1 cellular context compared by ENCODE assay signal in the genomic region with DNA sequence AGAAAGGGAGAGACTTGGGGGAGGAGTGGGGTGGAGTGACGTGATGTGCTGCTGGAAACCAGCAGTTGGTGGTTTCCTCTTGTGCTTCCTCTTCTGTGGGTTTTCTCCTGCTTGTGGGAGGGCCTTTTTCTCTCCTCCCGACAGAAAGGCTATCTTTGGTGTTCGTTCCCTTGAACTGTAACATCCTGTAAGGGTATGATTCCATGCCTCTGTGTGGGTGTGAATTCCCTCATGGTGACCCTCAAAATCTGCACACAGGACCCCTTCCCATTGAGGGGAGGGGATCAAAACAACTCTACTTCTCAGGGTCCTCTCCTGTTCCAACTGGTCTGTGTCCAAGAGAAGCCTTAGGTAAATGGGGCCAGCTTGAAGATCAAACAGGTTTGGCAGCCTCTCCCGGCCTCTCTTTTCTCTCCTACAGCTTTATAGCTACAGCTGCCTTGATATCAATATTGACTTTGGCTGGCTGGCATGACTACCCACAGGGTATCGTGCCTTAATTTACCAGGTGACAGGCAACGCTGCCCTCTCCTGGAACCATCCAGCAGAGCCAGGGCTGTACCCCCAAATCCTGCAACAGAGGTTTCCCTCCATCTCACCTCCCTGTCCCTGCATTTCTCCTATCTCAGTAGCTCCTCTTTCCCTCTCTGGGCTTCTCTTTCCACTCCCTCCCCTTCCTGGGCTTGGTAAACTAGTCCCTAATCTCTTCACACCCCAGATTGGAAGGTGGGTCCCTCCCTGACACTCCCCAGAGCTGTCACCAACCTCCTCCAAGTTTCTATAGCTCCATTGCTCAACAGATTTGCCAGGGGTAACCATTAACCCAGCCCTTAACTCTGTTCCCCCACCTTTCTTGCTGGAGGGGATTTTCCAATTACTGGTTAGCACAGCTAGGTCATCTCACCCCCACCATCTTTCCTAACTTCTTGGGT.
TF ChIP-seq lines count a peak whose summit lies in the region.

No MANE protein-coding gene starts in this region.

TF ChIP-seq in HCT116, 20 proteins besides CTCF, POLR2A, EP300 and RAD21:
- TF ChIP-seq CEBPB (IDR thresholded peaks at IDR 0.05; ENCODE audit: low read depth) (no peak), POLR2AphosphoS5 (IDR thresholded peaks at IDR 0.05; ENCODE audit: low read depth, low read length) (peak; percentile 51)
